In the genomic region with DNA sequence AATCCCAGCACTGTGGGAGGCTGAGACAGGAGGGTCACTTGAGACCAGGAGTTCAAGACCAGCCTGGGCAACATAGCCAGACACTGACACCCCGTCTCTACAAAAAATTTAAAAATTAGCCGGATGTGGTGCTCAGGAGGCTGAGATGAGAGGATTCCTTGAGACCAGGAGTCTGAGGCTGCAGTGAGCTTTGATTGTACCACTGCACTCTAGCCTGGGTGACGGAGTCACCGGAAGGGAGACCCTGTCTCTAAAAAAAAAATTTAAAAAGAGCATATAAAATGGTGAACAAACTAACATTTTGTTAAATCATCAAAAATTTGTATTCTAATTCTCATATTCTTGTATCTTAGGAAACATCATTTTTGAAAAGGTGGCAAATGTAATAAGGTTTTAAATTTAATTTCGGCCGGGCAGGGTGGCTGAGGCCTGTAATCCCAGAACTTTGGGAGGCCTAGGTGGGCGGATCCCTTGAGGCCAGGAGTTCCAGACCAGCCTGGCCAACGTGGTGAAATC, we compare ENCODE assay signal across 9 cellular contexts. TPM values are rescaled to one million over a fixed set of nuclear protein-coding genes. Genes with fewer than 3 reads are reported as not detected.
DNase-seq lines count a peak whose midpoint lies in the region; ATAC-seq and TF ChIP-seq lines count a peak whose summit lies in the region.
"Had no signal": no experiment of that assay in that cellular context is flagged by ENCODE, and none has a peak within 500 bp of the region (broad histone marks: within the 10 kb centered on the region; RNA-seq: fewer than 3 reads in every experiment).

No MANE protein-coding gene starts in this region.

- H3K4me1 Mint-ChIP-seq in effector memory CD8-positive, alpha-beta T cell (ENCODE audit: low read depth in 2 of 2), result peaks cover 3 to 6% of the 10 kb centered on the region in 2 donors
- H3K4me1 Mint-ChIP-seq in stimulated activated effector memory CD8-positive, alpha-beta T cell treated with anti-CD3 and anti-CD28 coated beads, Interleukin-12 subunit alpha, Interleukin-12 subunit beta, amount 100 ng/mL, for 72 hours, result peaks cover 10% of the 10 kb centered on the region
- H3K4me1 Mint-ChIP-seq in Calu3 (ENCODE audit: low read depth, unreplicated experiment), result peaks cover 18% of the 10 kb centered on the region

- intact Hi-C loops in Right ventricle myocardium inferior (cut with DNase I) (loop anchor here (2.0 to 5.0 kb wide), 2 partner anchors 30 to 234 kb away; a partner anchor contains a TSS), cardiac septum (cut with DNase I) (no loop called here), Calu3 (cut with micrococcal nuclease; ENCODE audit: unreplicated experiment) (loop anchor here (2.0 to 5.0 kb wide), 3 partner anchors 244 to 360 kb away; no protein-coding TSS in a partner anchor)

- H4K20me1 ChIP-seq in OCI-LY3 (ENCODE audit: insufficient read depth, low read length), result no peaks in the 10 kb centered on the region

- H3K4me3 ChIP-seq in OCI-LY3 (ENCODE audit: low read length), result peak overlapping the region; percentile 77; the same call in 1 of the 2 replicates
- no peak overlapping the region for H3K4me3 ChIP-seq in WERI-Rb-1 (ENCODE audit: low read depth, low read length)

- H3K9me3 ChIP-seq in OCI-LY3 (ENCODE audit: insufficient read depth, low read length) (no peaks in the 10 kb centered on the region), WERI-Rb-1 (ENCODE audit: severe bottlenecking) (no peaks in the 10 kb centered on the region)

- no peak overlapping the region for H3K27ac Mint-ChIP-seq in effector memory CD8-positive, alpha-beta T cell
- H3K27ac Mint-ChIP-seq in stimulated activated effector memory CD8-positive, alpha-beta T cell treated with anti-CD3 and anti-CD28 coated beads, Interleukin-12 subunit alpha, Interleukin-12 subunit beta, amount 100 ng/mL, for 72 hours, result peak overlapping the region; percentile 81
- H3K27ac Mint-ChIP-seq in Calu3 (ENCODE audit: unreplicated experiment), result no peak overlapping the region

- no peaks in the 10 kb centered on the region for H3K79me2 ChIP-seq in OCI-LY3 (ENCODE audit: low read length)

- no peak for ATAC-seq in Right ventricle myocardium inferior
- ATAC-seq in effector memory CD8-positive, alpha-beta T cell (replicated peaks), result no peak
- no peak for ATAC-seq in stimulated activated effector memory CD8-positive, alpha-beta T cell treated with anti-CD3 and anti-CD28 coated beads, Interleukin-12 subunit alpha, Interleukin-12 subunit beta, amount 100 ng/mL, for 72 hours
- no peak for ATAC-seq in HG02763 (IDR thresholded peaks at IDR 0.05; ENCODE audit: unreplicated experiment)

- DNase-seq in Right ventricle myocardium inferior (ENCODE audit: missing footprints), result peak; percentile 53
- no peak for DNase-seq in cardiac septum (ENCODE audit: low spot score)
- DNase-seq in effector memory CD8-positive, alpha-beta T cell, result no peak
- DNase-seq in stimulated activated effector memory CD8-positive, alpha-beta T cell treated with anti-CD3 and anti-CD28 coated beads, Interleukin-12 subunit alpha, Interleukin-12 subunit beta, amount 100 ng/mL, for 72 hours (ENCODE audit: low spot score in 2 of 2), result peak in 1 of 2 donors; percentile 26
- no peak for DNase-seq in Calu3
- DNase-seq in WERI-Rb-1, result no peak

- H3K9ac ChIP-seq in OCI-LY3 (ENCODE audit: low read length), result no peak overlapping the region; the same call in 1 of the 2 replicates

- H3K36me3 Mint-ChIP-seq in effector memory CD8-positive, alpha-beta T cell (ENCODE audit: insufficient read depth), result no peaks in the 10 kb centered on the region
- no peaks in the 10 kb centered on the region for H3K36me3 Mint-ChIP-seq in stimulated activated effector memory CD8-positive, alpha-beta T cell treated with anti-CD3 and anti-CD28 coated beads, Interleukin-12 subunit alpha, Interleukin-12 subunit beta, amount 100 ng/mL, for 72 hours
- no peaks in the 10 kb centered on the region for H3K36me3 Mint-ChIP-seq in Calu3 (ENCODE audit: insufficient read depth, unreplicated experiment)

- BruUV-seq in Calu3 (replicated peaks; lab: Mats Ljungman, UMichigan), result no TSS peak

- no peaks in the 10 kb centered on the region for H3K9me3 Mint-ChIP-seq in effector memory CD8-positive, alpha-beta T cell
- H3K9me3 Mint-ChIP-seq in stimulated activated effector memory CD8-positive, alpha-beta T cell treated with anti-CD3 and anti-CD28 coated beads, Interleukin-12 subunit alpha, Interleukin-12 subunit beta, amount 100 ng/mL, for 72 hours, result no peaks in the 10 kb centered on the region
- no peaks in the 10 kb centered on the region for H3K9me3 Mint-ChIP-seq in Calu3 (ENCODE audit: low read depth, unreplicated experiment)

- no peak for TF ChIP-seq CTCF in OCI-LY3 (IDR thresholded peaks at IDR 0.05; ENCODE audit: low read depth, low read length)
- TF ChIP-seq CTCF in Calu3 (IDR thresholded peaks at IDR 0.05; ENCODE audit: unreplicated experiment), result no peak
- no peak for TF ChIP-seq CTCF in WERI-Rb-1 (IDR thresholded peaks at IDR 0.05; ENCODE audit: low read depth, low read length)

- H3K27me3 ChIP-seq in OCI-LY3 (ENCODE audit: low read depth, low read length), result no peaks in the 10 kb centered on the region
- no peaks in the 10 kb centered on the region for H3K27me3 ChIP-seq in WERI-Rb-1 (ENCODE audit: insufficient read depth, low read depth, severe bottlenecking)

- peak overlapping the region; percentile 84 for H3K4me2 ChIP-seq in OCI-LY3 (ENCODE audit: low read length)

- H2AFZ ChIP-seq in OCI-LY3 (ENCODE audit: low read depth, low read length), result peak overlapping the region; percentile 98; the same call in 1 of the 2 replicates

- CTCF ChIA-PET in Calu3 (lab: Charles Lee), result interaction anchor here (0.5 to 3.3 kb wide), 12 partner anchors 15 to 457 kb away, joined by 3 to 93 read pairs (median 5); a partner anchor contains a TSS

- no peak overlapping the region for H3K27ac ChIP-seq in OCI-LY3 (ENCODE audit: low read length)
- H3K27ac ChIP-seq in WERI-Rb-1, result no peak overlapping the region

- H3K36me3 ChIP-seq in OCI-LY3 (replicated peaks; ENCODE audit: low read depth, low read length) (no peaks in the 10 kb centered on the region), WERI-Rb-1 (no peaks in the 10 kb centered on the region)

- peaks cover 12 to 14% of the 10 kb centered on the region in 2 donors for H3K27me3 Mint-ChIP-seq in effector memory CD8-positive, alpha-beta T cell
- H3K27me3 Mint-ChIP-seq in Calu3 (ENCODE audit: unreplicated experiment), result no peaks in the 10 kb centered on the region

- H3K4me3 Mint-ChIP-seq in effector memory CD8-positive, alpha-beta T cell, result peak overlapping the region; percentile 6 to 63
- peak overlapping the region; percentile 40 for H3K4me3 Mint-ChIP-seq in stimulated activated effector memory CD8-positive, alpha-beta T cell treated with anti-CD3 and anti-CD28 coated beads, Interleukin-12 subunit alpha, Interleukin-12 subunit beta, amount 100 ng/mL, for 72 hours
- no peak overlapping the region for H3K4me3 Mint-ChIP-seq in Calu3 (ENCODE audit: low read depth, unreplicated experiment)

- peaks cover 5% of the 10 kb centered on the region; the same call in 1 of the 2 replicates for H3K4me1 ChIP-seq in OCI-LY3 (ENCODE audit: low read length)

RNA-seq across cellular contexts. Expression of a gene that starts 27.1 kb away (rescaled TPM):
- 0.27 TPM for total RNA-seq in Right ventricle myocardium inferior
- total RNA-seq in cardiac septum, result not detected
- total RNA-seq in Calu3 (2022), result 0.21 and 0.22 TPM in 2 replicates
- total RNA-seq: activated CD8-positive, alpha-beta memory T cell treated with anti-CD3 and anti-CD28 coated beads for 36 hours had no signal
